In the genomic region with DNA sequence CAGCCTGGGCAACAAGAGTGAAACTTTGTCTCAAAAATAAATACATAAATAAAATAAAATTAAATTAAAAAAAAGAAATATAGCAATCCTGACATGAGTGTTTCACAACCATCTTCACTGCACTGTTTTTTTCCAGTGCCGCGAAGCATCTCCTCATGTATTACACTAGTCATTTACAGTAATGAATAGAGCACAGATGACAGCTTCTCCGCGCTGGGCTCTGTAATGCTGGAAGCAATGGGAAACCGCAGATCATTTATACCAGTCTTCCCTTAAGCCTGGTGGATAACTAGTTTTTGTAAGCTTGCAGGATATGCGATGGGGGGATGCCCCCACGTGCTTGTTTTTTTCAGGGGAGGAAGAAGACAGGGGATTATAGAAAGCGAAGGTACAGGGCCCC, we compare ENCODE assay signal across 19 cellular contexts.
"Had no signal": no experiment of that assay in that cellular context is flagged by ENCODE, and none has a peak within 500 bp of the region (broad histone marks: within the 10 kb centered on the region; RNA-seq: fewer than 3 reads in every experiment).

No MANE protein-coding gene starts in this region.

- H3K36me3 ChIP-seq: MG63 had no signal

- ATAC-seq: Panc1, PC-3 had no signal

- H3K9me3 ChIP-seq: SK-N-SH had no signal

- H3K4me3 ChIP-seq: MG63 had no signal

- H3K27ac ChIP-seq: RWPE1 had no signal

- DNase-seq: KBM-7, MG63, NCI-H1092, NCI-H1105 treated with DMSO at 0.1 percent for 48 hours, NCI-H1436, NCI-H187, NCI-H2029, NCI-H2081 treated with DMSO at 0.1 percent for 48 hours, NCI-H2171, NCI-H446, NCI-H510A, NCI-H524 treated with DMSO at 0.1 percent for 48 hours, NCI-H69, NCI-H774, PC-3, SHP77, SK-N-SH had no signal
